1 cellular context compared by ENCODE assay signal in genomic region chr2:168165985-168166901, GRCh38.
TF ChIP-seq lines count a peak whose summit lies in the region.

No MANE protein-coding gene starts in this region.

TF ChIP-seq in HepG2, 621 proteins besides CTCF, POLR2A, EP300 and RAD21 (continued from another document and continues in another):
- TF ChIP-seq, protein P1, sequence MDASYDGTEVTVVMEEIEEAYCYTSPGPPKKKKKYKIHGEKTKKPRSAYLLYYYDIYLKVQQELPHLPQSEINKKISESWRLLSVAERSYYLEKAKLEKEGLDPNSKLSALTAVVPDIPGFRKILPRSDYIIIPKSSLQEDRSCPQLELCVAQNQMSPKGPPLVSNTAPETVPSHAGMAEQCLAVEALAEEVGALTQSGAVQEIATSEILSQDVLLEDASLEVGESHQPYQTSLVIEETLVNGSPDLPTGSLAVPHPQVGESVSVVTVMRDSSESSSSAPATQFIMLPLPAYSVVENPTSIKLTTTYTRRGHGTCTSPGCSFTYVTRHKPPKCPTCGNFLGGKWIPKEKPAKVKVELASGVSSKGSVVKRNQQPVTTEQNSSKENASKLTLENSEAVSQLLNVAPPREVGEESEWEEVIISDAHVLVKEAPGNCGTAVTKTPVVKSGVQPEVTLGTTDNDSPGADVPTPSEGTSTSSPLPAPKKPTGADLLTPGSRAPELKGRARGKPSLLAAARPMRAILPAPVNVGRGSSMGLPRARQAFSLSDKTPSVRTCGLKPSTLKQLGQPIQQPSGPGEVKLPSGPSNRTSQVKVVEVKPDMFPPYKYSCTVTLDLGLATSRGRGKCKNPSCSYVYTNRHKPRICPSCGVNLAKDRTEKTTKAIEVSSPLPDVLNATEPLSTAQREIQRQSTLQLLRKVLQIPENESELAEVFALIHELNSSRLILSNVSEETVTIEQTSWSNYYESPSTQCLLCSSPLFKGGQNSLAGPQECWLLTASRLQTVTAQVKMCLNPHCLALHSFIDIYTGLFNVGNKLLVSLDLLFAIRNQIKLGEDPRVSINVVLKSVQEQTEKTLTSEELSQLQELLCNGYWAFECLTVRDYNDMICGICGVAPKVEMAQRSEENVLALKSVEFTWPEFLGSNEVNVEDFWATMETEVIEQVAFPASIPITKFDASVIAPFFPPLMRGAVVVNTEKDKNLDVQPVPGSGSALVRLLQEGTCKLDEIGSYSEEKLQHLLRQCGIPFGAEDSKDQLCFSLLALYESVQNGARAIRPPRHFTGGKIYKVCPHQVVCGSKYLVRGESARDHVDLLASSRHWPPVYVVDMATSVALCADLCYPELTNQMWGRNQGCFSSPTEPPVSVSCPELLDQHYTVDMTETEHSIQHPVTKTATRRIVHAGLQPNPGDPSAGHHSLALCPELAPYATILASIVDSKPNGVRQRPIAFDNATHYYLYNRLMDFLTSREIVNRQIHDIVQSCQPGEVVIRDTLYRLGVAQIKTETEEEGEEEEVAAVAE (CRISPR knock-in tag; IDR thresholded peaks at IDR 0.05; ENCODE audit: borderline replicate concordance), result peak; percentile 45; the same call in 1 of the 2 replicates
- TF ChIP-seq, protein P2, sequence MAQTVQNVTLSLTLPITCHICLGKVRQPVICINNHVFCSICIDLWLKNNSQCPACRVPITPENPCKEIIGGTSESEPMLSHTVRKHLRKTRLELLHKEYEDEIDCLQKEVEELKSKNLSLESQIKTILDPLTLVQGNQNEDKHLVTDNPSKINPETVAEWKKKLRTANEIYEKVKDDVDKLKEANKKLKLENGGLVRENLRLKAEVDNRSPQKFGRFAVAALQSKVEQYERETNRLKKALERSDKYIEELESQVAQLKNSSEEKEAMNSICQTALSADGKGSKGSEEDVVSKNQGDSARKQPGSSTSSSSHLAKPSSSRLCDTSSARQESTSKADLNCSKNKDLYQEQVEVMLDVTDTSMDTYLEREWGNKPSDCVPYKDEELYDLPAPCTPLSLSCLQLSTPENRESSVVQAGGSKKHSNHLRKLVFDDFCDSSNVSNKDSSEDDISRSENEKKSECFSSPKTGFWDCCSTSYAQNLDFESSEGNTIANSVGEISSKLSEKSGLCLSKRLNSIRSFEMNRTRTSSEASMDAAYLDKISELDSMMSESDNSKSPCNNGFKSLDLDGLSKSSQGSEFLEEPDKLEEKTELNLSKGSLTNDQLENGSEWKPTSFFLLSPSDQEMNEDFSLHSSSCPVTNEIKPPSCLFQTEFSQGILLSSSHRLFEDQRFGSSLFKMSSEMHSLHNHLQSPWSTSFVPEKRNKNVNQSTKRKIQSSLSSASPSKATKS (CRISPR knock-in tag; IDR thresholded peaks at IDR 0.05), result no peak
- TF ChIP-seq ZC3H13 (CRISPR knock-in tag; IDR thresholded peaks at IDR 0.05) (no peak), ZNF318 (CRISPR knock-in tag; IDR thresholded peaks at IDR 0.05) (no peak), SMAD3 (CRISPR knock-in tag; IDR thresholded peaks at IDR 0.05) (0 out of 2 replicates have a peak, but pooled peaks have one; percentile 28), RBM39 (IDR thresholded peaks at IDR 0.05; ENCODE audit: low read depth, low read length, poor library complexity, severe bottlenecking) (no peak), MXD1 (CRISPR knock-in tag; IDR thresholded peaks at IDR 0.05) (no peak), USF2 (IDR thresholded peaks at IDR 0.05; ENCODE audit: low read depth, low read length) (no peak), USF2 (CRISPR knock-in tag; IDR thresholded peaks at IDR 0.05; ENCODE audit: borderline replicate concordance) (no peak), GATA4 (IDR thresholded peaks at IDR 0.05; ENCODE audit: borderline replicate concordance, low read depth) (peak; percentile 5; the same call in 1 of the 2 replicates), FOXA3 (CRISPR knock-in tag; IDR thresholded peaks at IDR 0.05) (peak; percentile 73), KLF11 (CRISPR knock-in tag; IDR thresholded peaks at IDR 0.05) (no peak), ZNF567 (CRISPR knock-in tag; IDR thresholded peaks at IDR 0.05; ENCODE audit: borderline replicate concordance) (no peak), POLR2G (IDR thresholded peaks at IDR 0.05; ENCODE audit: low read depth, low read length) (no peak), HOXA7 (CRISPR knock-in tag; IDR thresholded peaks at IDR 0.05) (no peak), WIZ (CRISPR knock-in tag; IDR thresholded peaks at IDR 0.05) (no peak), KLF15 (CRISPR knock-in tag; IDR thresholded peaks at IDR 0.05; ENCODE audit: borderline replicate concordance) (no peak), ZNF331 (CRISPR knock-in tag; IDR thresholded peaks at IDR 0.05) (peak; percentile 38; the same call in 1 of the 2 replicates), RXRA (CRISPR knock-in tag; IDR thresholded peaks at IDR 0.05) (peak; percentile 45; the same call in 1 of the 2 replicates), ZNF337 (CRISPR knock-in tag; IDR thresholded peaks at IDR 0.05; ENCODE audit: borderline replicate concordance, low read depth) (no peak), ZNF773 (CRISPR knock-in tag; IDR thresholded peaks at IDR 0.05; ENCODE audit: borderline replicate concordance) (no peak), ZNF883 (CRISPR knock-in tag; IDR thresholded peaks at IDR 0.05; ENCODE audit: not compliant biosample characterization) (no peak), RAD51 (IDR thresholded peaks at IDR 0.05; ENCODE audit: borderline replicate concordance) (no peak), FOXO4 (CRISPR knock-in tag; conservative IDR thresholded peaks at IDR 0.05) (0 out of 2 replicates have a peak, but pooled peaks have one; percentile 59), ZNF850 (CRISPR knock-in tag; conservative IDR thresholded peaks at IDR 0.05) (no peak), ZNF768 (CRISPR knock-in tag; IDR thresholded peaks at IDR 0.05) (no peak)
- TF ChIP-seq, protein P3, sequence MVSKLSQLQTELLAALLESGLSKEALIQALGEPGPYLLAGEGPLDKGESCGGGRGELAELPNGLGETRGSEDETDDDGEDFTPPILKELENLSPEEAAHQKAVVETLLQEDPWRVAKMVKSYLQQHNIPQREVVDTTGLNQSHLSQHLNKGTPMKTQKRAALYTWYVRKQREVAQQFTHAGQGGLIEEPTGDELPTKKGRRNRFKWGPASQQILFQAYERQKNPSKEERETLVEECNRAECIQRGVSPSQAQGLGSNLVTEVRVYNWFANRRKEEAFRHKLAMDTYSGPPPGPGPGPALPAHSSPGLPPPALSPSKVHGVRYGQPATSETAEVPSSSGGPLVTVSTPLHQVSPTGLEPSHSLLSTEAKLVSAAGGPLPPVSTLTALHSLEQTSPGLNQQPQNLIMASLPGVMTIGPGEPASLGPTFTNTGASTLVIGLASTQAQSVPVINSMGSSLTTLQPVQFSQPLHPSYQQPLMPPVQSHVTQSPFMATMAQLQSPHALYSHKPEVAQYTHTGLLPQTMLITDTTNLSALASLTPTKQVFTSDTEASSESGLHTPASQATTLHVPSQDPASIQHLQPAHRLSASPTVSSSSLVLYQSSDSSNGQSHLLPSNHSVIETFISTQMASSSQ (IDR thresholded peaks at IDR 0.05; ENCODE audit: low read depth), result no peak
- TF ChIP-seq, protein P3 (CRISPR knock-in tag; IDR thresholded peaks at IDR 0.05; ENCODE audit: borderline replicate concordance), result peak; percentile 49; the same call in 1 of the 2 replicates
- TF ChIP-seq, protein P4, sequence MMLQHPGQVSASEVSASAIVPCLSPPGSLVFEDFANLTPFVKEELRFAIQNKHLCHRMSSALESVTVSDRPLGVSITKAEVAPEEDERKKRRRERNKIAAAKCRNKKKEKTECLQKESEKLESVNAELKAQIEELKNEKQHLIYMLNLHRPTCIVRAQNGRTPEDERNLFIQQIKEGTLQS (CRISPR knock-in tag; IDR thresholded peaks at IDR 0.05), result no peak
